7 cellular contexts compared by ENCODE assay signal in genomic region chr6:135736346-135736745, GRCh38.
DNase-seq lines count a peak whose midpoint lies in the region; FAIRE-seq and TF ChIP-seq lines count a peak whose summit lies in the region.
"Not testable (repeated sequence)": the region's sequence is repeated elsewhere in the genome, so short reads cannot be mapped to it uniquely, and the experiment has no call there.

No MANE protein-coding gene starts in this region.

- TF ChIP-seq POLR2A in thyroid gland (IDR thresholded peaks at IDR 0.05): not testable (repeated sequence)

- H3K27ac ChIP-seq in thyroid gland: not testable (repeated sequence)

- H3K4me3 ChIP-seq in epithelial cell of proximal tubule (ENCODE audit: low read depth, low read length); kidney epithelial cell (ENCODE audit: low read depth, low read length); thyroid gland (replicated peaks in 1 of 3): not testable (repeated sequence)

- in situ Hi-C loops in Caki2 (cut with HindIII; ENCODE audit: low pct_unique_long_range_greater_than_20kb, low sequenced_read_pairs): not testable (repeated sequence)

- intact Hi-C loops in thyroid gland (cut with DNase I): not testable (repeated sequence)

- TF ChIP-seq CTCF in epithelial cell of proximal tubule (conservative IDR thresholded peaks at IDR 0.05; ENCODE audit: low read depth, low read length); kidney epithelial cell (IDR thresholded peaks at IDR 0.05; ENCODE audit: insufficient read depth, low read length, poor library complexity, severe bottlenecking); thyroid gland (IDR thresholded peaks at IDR 0.05): not testable (repeated sequence)

- not testable (repeated sequence) for H3K9me3 ChIP-seq in thyroid gland

- peak; percentile 23 for DNase-seq in Caki2 (ENCODE audit: low read depth)
- peak; percentile 44 for DNase-seq in RCC 7860 (ENCODE audit: low spot score)
- DNase-seq in epithelial cell of proximal tubule (ENCODE audit: low read depth): peak; percentile 49
- peak; percentile 35 for DNase-seq in kidney epithelial cell (ENCODE audit: low read depth)
- DNase-seq in kidney tubule cell (ENCODE audit: low spot score): peak; percentile 80
- peak; percentile 23 for DNase-seq in mucosa of gallbladder (ENCODE audit: low spot score)
- peak; percentile 3 to 4 for DNase-seq in thyroid gland

- 65 to 75% methylated on average over 6 of the region's 6 CpGs for WGBS in thyroid gland, 2 donors

- H3K4me1 ChIP-seq in thyroid gland: not testable (repeated sequence)

- FAIRE-seq in RCC 7860 (lab: Jason Lieb, UNC): peak; percentile 85

- not testable (repeated sequence) for H3K36me3 ChIP-seq in kidney epithelial cell (ENCODE audit: control insufficient read depth, insufficient read depth, low read length); thyroid gland

- H3K27me3 ChIP-seq in kidney epithelial cell (ENCODE audit: control insufficient read depth, insufficient read depth, low read length); thyroid gland: not testable (repeated sequence)

Comparison
In these comparisons a context has a peak if more than half of its experiments do, and no peak if none do; other contexts are left out.
1. DNase-seq: peak in every context shown above with its lines; median percentile 80 in kidney tubule cell; 49 in epithelial cell of proximal tubule; 44 in RCC 7860; 35 in kidney epithelial cell; 23 in Caki2; 23 in mucosa of gallbladder; 4 in thyroid gland.